In genomic region chr7:125241548-125241947, GRCh38 we compare ENCODE assay signal across 26 cellular contexts.
A peak's percentile ranks its signal among the peaks of the same experiment; 100 is the strongest.
DNase-seq lines count a peak whose midpoint lies in the region; ATAC-seq, FAIRE-seq and TF ChIP-seq lines count a peak whose summit lies in the region.
"Had no signal": no experiment of that assay in that cellular context is flagged by ENCODE, and none has a peak within 500 bp of the region (broad histone marks: within the 10 kb centered on the region; RNA-seq: fewer than 3 reads in every experiment).

No MANE protein-coding gene starts in this region.

- no peak for DNase-seq in endothelial cell of umbilical vein (ENCODE audit: low read depth, low spot score)
- DNase-seq in vagina (ENCODE audit: extremely low spot score in 2 of 2), result no peak
- no peak for DNase-seq in posterior cingulate gyrus
- DNase-seq: activated B cell treated with CpG ODN at 0.5 μM for 24 hours; activated gamma-delta T cell treated with Interleukin-2 at 50 U/mL for 16 hours; activated naive CD8-positive, alpha-beta T cell treated with anti-CD3 and anti-CD28 coated beads, Interleukin-2, amount 10 ng/mL, durations not matched to agents 7 days and 5 days; activated T-cell treated with anti-CD3 and anti-CD28 coated beads, Interleukin-2, amount 50 U/mL, for 48 hours; aorta; C1 segment of cervical spinal cord; COR-L47; effector CD8-positive, alpha-beta T cell; GOT3; hypothalamus; lower lobe of right lung; natural killer cell; NCI-H146; NCI-H446 treated with DMSO at 0.1 percent for 48 hours; NCI-H82; occipital lobe; stimulated activated CD4-positive, alpha-beta T cell treated with anti-CD3 and anti-CD28 coated beads, Interleukin-4, amount 100 ng/mL, for 1 hour; stomach; tibial artery had no signal

- H3K9me3 ChIP-seq in endothelial cell of umbilical vein (replicated peaks; ENCODE audit: control insufficient read depth, insufficient read depth, low read length) (no peaks in the 10 kb centered on the region), vagina (no peaks in the 10 kb centered on the region)
- H3K9me3 ChIP-seq: lower lobe of right lung, stomach, tibial artery had no signal

- H3K9me1 ChIP-seq in endothelial cell of umbilical vein (replicated peaks; ENCODE audit: control insufficient read depth, extremely low read depth, insufficient read depth, low read length), result no peaks in the 10 kb centered on the region

- ATAC-seq in GM18505 (IDR thresholded peaks at IDR 0.05; ENCODE audit: unreplicated experiment), result peak; percentile 54
- ATAC-seq in GM21390 (IDR thresholded peaks at IDR 0.05; ENCODE audit: unreplicated experiment), result peak; percentile 57
- ATAC-seq in HG03460 (IDR thresholded peaks at IDR 0.05; ENCODE audit: unreplicated experiment), result peak; percentile 45
- ATAC-seq in GM21528 (IDR thresholded peaks at IDR 0.05; ENCODE audit: low FRiP score, unreplicated experiment), result no peak
- ATAC-seq: lower lobe of right lung, natural killer cell had no signal

- H3K27ac ChIP-seq in endothelial cell of umbilical vein (ENCODE audit: insufficient read depth, low read depth, low read length), result no peak overlapping the region
- H3K27ac ChIP-seq in vagina, result no peak overlapping the region
- H3K27ac ChIP-seq: lower lobe of right lung, stomach, tibial artery had no signal

- no peak for TF ChIP-seq POLR2A in GM18505 (IDR thresholded peaks at IDR 0.05; ENCODE audit: borderline replicate concordance, extremely low read depth, insufficient read depth, insufficient read length)
- no peak for TF ChIP-seq POLR2A in endothelial cell of umbilical vein (IDR thresholded peaks at IDR 0.05; ENCODE audit: low read depth, low read length)
- no peak for TF ChIP-seq POLR2A in vagina (IDR thresholded peaks at IDR 0.05)

- TF ChIP-seq CTCF in endothelial cell of umbilical vein (IDR thresholded peaks at IDR 0.05; ENCODE audit: extremely low read depth in 1 of 2, insufficient read depth in 1 of 2, low read depth in 1 of 2, low read length in 2 of 2) (no peak), vagina (IDR thresholded peaks at IDR 0.05) (no peak)

- H3K4me1 ChIP-seq in endothelial cell of umbilical vein (ENCODE audit: control insufficient read depth, extremely low read depth, insufficient read depth, low read length) (no peaks in the 10 kb centered on the region), vagina (no peaks in the 10 kb centered on the region)
- H3K4me1 ChIP-seq: lower lobe of right lung, stomach, tibial artery had no signal

- H3K79me2 ChIP-seq in endothelial cell of umbilical vein (ENCODE audit: control insufficient read depth, insufficient read depth, low read length), result no peaks in the 10 kb centered on the region

- H3K4me3 ChIP-seq in endothelial cell of umbilical vein (replicated peaks in 1 of 3; ENCODE audit: insufficient read depth in 1 of 3, low read depth in 1 of 3, low read length in 3 of 3) (no peak overlapping the region), vagina (no peak overlapping the region)
- H3K4me3 ChIP-seq: lower lobe of right lung, stomach, tibial artery had no signal

- H3K27me3 ChIP-seq in endothelial cell of umbilical vein (ENCODE audit: control insufficient read depth in 2 of 2, insufficient read depth in 2 of 2, low read length in 2 of 2) (no peaks in the 10 kb centered on the region), vagina (no peaks in the 10 kb centered on the region)
- H3K27me3 ChIP-seq: stomach, tibial artery had no signal

- BruUV-seq in endothelial cell of umbilical vein (replicated peaks; lab: Mats Ljungman, UMichigan), result no TSS peak

- POLR2A ChIA-PET in endothelial cell of umbilical vein (lab: Charles Lee), result no interaction called here

- no peak overlapping the region for H3K4me2 ChIP-seq in endothelial cell of umbilical vein (ENCODE audit: insufficient read depth, low read length)

- no peaks in the 10 kb centered on the region for H3K36me3 ChIP-seq in endothelial cell of umbilical vein (ENCODE audit: control insufficient read depth in 2 of 2, extremely low read depth in 1 of 2, insufficient read depth in 2 of 2, low read length in 2 of 2)
- no peaks in the 10 kb centered on the region for H3K36me3 ChIP-seq in vagina
- H3K36me3 ChIP-seq: lower lobe of right lung, stomach, tibial artery had no signal

- CTCF ChIA-PET in endothelial cell of umbilical vein (lab: Charles Lee), result interaction anchor here (1.1 kb wide), 1 partner anchor 182 kb away, joined by 4 read pairs; no protein-coding TSS in a partner anchor

- intact Hi-C loops in endothelial cell of umbilical vein (cut with micrococcal nuclease), result no loop called here
- intact Hi-C loops in vagina (cut with DNase I), result no loop called here
- intact Hi-C loops in posterior cingulate gyrus (cut with DNase I), result no loop called here

- FAIRE-seq in endothelial cell of umbilical vein (lab: Jason Lieb, UNC), result no peak

- H3K9ac ChIP-seq in endothelial cell of umbilical vein (replicated peaks; ENCODE audit: extremely low read depth, insufficient read depth, low read length), result no peak overlapping the region

- H4K20me1 ChIP-seq in endothelial cell of umbilical vein (replicated peaks; ENCODE audit: control insufficient read depth, extremely low read depth, insufficient read depth, low read length), result no peaks in the 10 kb centered on the region

- dilution Hi-C loops in endothelial cell of umbilical vein (cut with MboI; ENCODE audit: extremely low pct_ligation_motif_present, low sequenced_read_pairs), result no loop called here

- H2AFZ ChIP-seq in endothelial cell of umbilical vein (ENCODE audit: low read depth, low read length), result peak overlapping the region; percentile 75

TF ChIP-seq in endothelial cell of umbilical vein, 7 proteins besides CTCF, POLR2A, EP300 and RAD21:
- TF ChIP-seq MAX (IDR thresholded peaks at IDR 0.05; ENCODE audit: insufficient read depth, insufficient read length), result no peak
- TF ChIP-seq MYC (IDR thresholded peaks at IDR 0.05; ENCODE audit: low read depth, low read length), result no peak
- no peak for TF ChIP-seq EZH2 (IDR thresholded peaks at IDR 0.05; ENCODE audit: borderline replicate concordance, low read depth, low read length, severe bottlenecking)
- no peak for TF ChIP-seq GATA2 (IDR thresholded peaks at IDR 0.05; ENCODE audit: insufficient read depth, insufficient read length, low read depth, low read length)
- no peak for TF ChIP-seq JUN (IDR thresholded peaks at IDR 0.05; ENCODE audit: borderline replicate concordance, insufficient read depth, insufficient read length, low read depth)
